10 cellular contexts compared by ENCODE assay signal in genomic region chr15:66565731-66566130, GRCh38. TPM values are rescaled to one million over a fixed set of nuclear protein-coding genes. Genes with fewer than 3 reads are reported as not detected.
DNase-seq lines count a peak whose midpoint lies in the region; ATAC-seq and TF ChIP-seq lines count a peak whose summit lies in the region.
"Had no signal": no experiment of that assay in that cellular context is flagged by ENCODE, and none has a peak within 500 bp of the region (broad histone marks: within the 10 kb centered on the region; RNA-seq: fewer than 3 reads in every experiment).

LCTL (minus strand) TSS chr15:66565998; CDS start chr15:66565365, 633 bp downstream.

- no peak within 1 kb of the TSS for H3K4me3 Mint-ChIP-seq in MCF 10A (ENCODE audit: unreplicated experiment)
- peak within 1 kb of the TSS; percentile 46 for H3K4me3 Mint-ChIP-seq in activated naive CD8-positive, alpha-beta T cell treated with anti-CD3 and anti-CD28 coated beads, Interleukin-2, amount 10 ng/mL, durations not matched to agents 7 days and 5 days

- dilution Hi-C loops in mammary epithelial cell (cut with HindIII; ENCODE audit: low sequenced_read_pairs): no loop called here

- peak within 1 kb of the TSS; percentile 77 for H3K4me2 ChIP-seq in mammary epithelial cell (ENCODE audit: insufficient read depth, low read depth, low read length)

- no peak within 1 kb of the TSS for H3K27ac Mint-ChIP-seq in MCF 10A (ENCODE audit: low read depth, unreplicated experiment)
- H3K27ac Mint-ChIP-seq in activated naive CD8-positive, alpha-beta T cell treated with anti-CD3 and anti-CD28 coated beads, Interleukin-2, amount 10 ng/mL, durations not matched to agents 7 days and 5 days: peak within 1 kb of the TSS; percentile 74
- H3K27ac Mint-ChIP-seq: CD14-positive monocyte had no signal

- no peaks in the 10 kb centered on the region for H3K9me3 Mint-ChIP-seq in MCF 10A (ENCODE audit: unreplicated experiment)
- H3K9me3 Mint-ChIP-seq in activated naive CD8-positive, alpha-beta T cell treated with anti-CD3 and anti-CD28 coated beads, Interleukin-2, amount 10 ng/mL, durations not matched to agents 7 days and 5 days: no peaks in the 10 kb centered on the region

- H3K27me3 ChIP-seq in mammary epithelial cell (ENCODE audit: insufficient read depth, low read length) (no peaks in the 10 kb centered on the region), testis (no peaks in the 10 kb centered on the region)

- H3K27me3 Mint-ChIP-seq in MCF 10A (ENCODE audit: insufficient read depth, unreplicated experiment): no peaks in the 10 kb centered on the region
- peaks cover 4% of the 10 kb centered on the region for H3K27me3 Mint-ChIP-seq in activated naive CD8-positive, alpha-beta T cell treated with anti-CD3 and anti-CD28 coated beads, Interleukin-2, amount 10 ng/mL, durations not matched to agents 7 days and 5 days

- H3K9ac ChIP-seq in mammary epithelial cell (ENCODE audit: insufficient read depth, low read length): no peak within 1 kb of the TSS

- POLR2A ChIA-PET in MCF 10A (lab: Yijun Ruan, JAX): interaction anchor here (1.4 kb wide), 1 partner anchor 61 kb away, joined by 3 read pairs; the partner anchor contains the start of gene ZWILCH
- POLR2A ChIA-PET in activated naive CD8-positive, alpha-beta T cell treated with anti-CD3 and anti-CD28 coated beads, Interleukin-2, amount 10 ng/mL, durations not matched to agents 7 days and 5 days (lab: Charles Lee): no interaction called here

- H3K36me3 Mint-ChIP-seq in MCF 10A (ENCODE audit: insufficient read depth, unreplicated experiment): no peaks in the 10 kb centered on the region
- no peaks in the 10 kb centered on the region for H3K36me3 Mint-ChIP-seq in activated naive CD8-positive, alpha-beta T cell treated with anti-CD3 and anti-CD28 coated beads, Interleukin-2, amount 10 ng/mL, durations not matched to agents 7 days and 5 days
- H3K36me3 Mint-ChIP-seq: CD14-positive monocyte had no signal

- TF ChIP-seq POLR2A in testis (IDR thresholded peaks at IDR 0.05): no peak

- BruUV-seq in mammary epithelial cell (replicated peaks; lab: Mats Ljungman, UMichigan) (no TSS peak), MCF 10A (replicated peaks; lab: Mats Ljungman, UMichigan) (no TSS peak)

- TF ChIP-seq CTCF in mammary epithelial cell (conservative IDR thresholded peaks at IDR 0.05 in 1 of 2, IDR thresholded peaks at IDR 0.05 in 1 of 2; ENCODE audit: extremely low read depth in 1 of 2, insufficient read depth in 1 of 2, low read depth in 1 of 2, low read length in 2 of 2): no peak
- TF ChIP-seq CTCF in MCF 10A (IDR thresholded peaks at IDR 0.05; ENCODE audit: unreplicated experiment): no peak
- TF ChIP-seq CTCF in testis (IDR thresholded peaks at IDR 0.05): no peak

- H3K4me1 ChIP-seq in mammary epithelial cell (ENCODE audit: insufficient read depth, low read length) (peaks cover 19% of the 10 kb centered on the region), testis (no peaks in the 10 kb centered on the region)

- H4K20me1 ChIP-seq in mammary epithelial cell (ENCODE audit: insufficient read depth, low read length): no peaks in the 10 kb centered on the region

- peaks cover 12% of the 10 kb centered on the region for H3K4me1 Mint-ChIP-seq in MCF 10A (ENCODE audit: insufficient read depth, unreplicated experiment)
- peaks cover 10% of the 10 kb centered on the region for H3K4me1 Mint-ChIP-seq in activated naive CD8-positive, alpha-beta T cell treated with anti-CD3 and anti-CD28 coated beads, Interleukin-2, amount 10 ng/mL, durations not matched to agents 7 days and 5 days

- CTCF ChIA-PET in mammary epithelial cell (lab: Charles Lee; ENCODE audit: low non-redundant PET): interaction anchor here (0.7 kb wide), 1 partner anchor 516 kb away, joined by 3 read pairs; no protein-coding TSS in a partner anchor
- CTCF ChIA-PET in MCF 10A (lab: Yijun Ruan, JAX): interaction anchor here (0.5 to 3.2 kb wide), 13 partner anchors 10 to 167 kb away, joined by 3 to 15 read pairs (median 3); no protein-coding TSS in a partner anchor

- intact Hi-C loops in mammary epithelial cell (cut with micrococcal nuclease): loop anchor here (2.0 kb wide), 1 partner anchor 69 kb away; the partner anchor contains the start of gene SNAPC5
- intact Hi-C loops in MCF 10A (cut with micrococcal nuclease): loop anchor here (2.0 kb wide), 1 partner anchor 61 kb away; the partner anchor contains the start of genes RPL4 and ZWILCH
- intact Hi-C loops in testis (cut with DNase I; ENCODE audit: low total_unique reads): no loop called here

- H3K9me3 ChIP-seq in mammary epithelial cell (replicated peaks; ENCODE audit: insufficient read depth, low read length) (no peaks in the 10 kb centered on the region), testis (no peaks in the 10 kb centered on the region)

- peak within 1 kb of the TSS; percentile 84 for H2AFZ ChIP-seq in mammary epithelial cell (ENCODE audit: low read depth, low read length)

- in situ Hi-C loops in mammary epithelial cell (cut with MboI; ENCODE audit: low sequenced_read_pairs in 2 of 2): no loop called here

- DNase-seq in mammary epithelial cell: peak; percentile 68
- DNase-seq in MCF 10A (ENCODE audit: unreplicated experiment): no peak
- DNase-seq in activated naive CD8-positive, alpha-beta T cell treated with anti-CD3 and anti-CD28 coated beads, Interleukin-2, amount 10 ng/mL, durations not matched to agents 7 days and 5 days: no peak
- DNase-seq in iPS-NIHi7 (ENCODE audit: extremely low spot score): peak; percentile 77
- peak in 27 of 49 donors; percentile 3 to 60 (median 30) for DNase-seq in substantia nigra (lab: John Stamatoyannopoulos, UW)
- DNase-seq in testis: no peak
- no peak for DNase-seq in NCI-H82 treated with DMSO at 0.1 percent for 48 hours (lab: John Stamatoyannopoulos, UW; ENCODE audit: unreplicated experiment)
- DNase-seq: NCI-H524 had no signal

- H3K4me3 ChIP-seq in mammary epithelial cell (replicated peaks in 1 of 3; ENCODE audit: insufficient read depth in 1 of 3, low read depth in 2 of 3, low read length in 3 of 3) (no peak within 1 kb of the TSS), testis (no peak within 1 kb of the TSS)

- no peak for ATAC-seq in activated naive CD8-positive, alpha-beta T cell treated with anti-CD3 and anti-CD28 coated beads, Interleukin-2, amount 10 ng/mL, durations not matched to agents 7 days and 5 days (ENCODE audit: low read depth)
- no peak for ATAC-seq in GM18868 (IDR thresholded peaks at IDR 0.05; ENCODE audit: unreplicated experiment)

- no peaks in the 10 kb centered on the region for H3K36me3 ChIP-seq in mammary epithelial cell (ENCODE audit: insufficient read depth, low read length)
- no peaks in the 10 kb centered on the region for H3K36me3 ChIP-seq in testis (ENCODE audit: low read depth, missing control alignments)

- WGBS in mammary epithelial cell (ENCODE audit: low coverage, missing lambda C conversion rate): 6% methylated on average over 10 of the region's 14 CpGs
- 62 to 64% methylated on average over 10 to 14 of the region's 14 CpGs for WGBS in testis, 2 donors

- no peaks in the 10 kb centered on the region for H3K79me2 ChIP-seq in mammary epithelial cell (ENCODE audit: insufficient read depth, low read length)

- H3K27ac ChIP-seq in mammary epithelial cell (ENCODE audit: insufficient read depth, low read depth, low read length): no peak within 1 kb of the TSS
- no peak within 1 kb of the TSS for H3K27ac ChIP-seq in substantia nigra (ENCODE audit: low read depth, low read length, poor library complexity, severe bottlenecking)
- H3K27ac ChIP-seq in testis: no peak within 1 kb of the TSS

RNA-seq across cellular contexts. Expression of gene LCTL, which starts in this region (rescaled TPM):
- total RNA-seq in mammary epithelial cell (1 to 10 TPM in 1 of 2 donors, not detected in 1; 1.8 TPM), MCF 10A (2022) (not detected in 2 replicates), testis (under 1 TPM in 1 of 2 donors, not detected in 1; 0.19 TPM)
- polyA plus RNA-seq in mammary epithelial cell (2.2 TPM), testis (ENCODE audit: insufficient read depth, low read depth, low replicate concordance) (0.16 TPM)
- polyA minus RNA-seq in mammary epithelial cell: not detected
- total RNA-seq in activated naive CD8-positive, alpha-beta T cell treated with anti-CD3 and anti-CD28 coated beads, Interleukin-2, amount 10 ng/mL, durations not matched to agents 7 days and 5 days: not detected
- polyA plus RNA-seq: CD14-positive monocyte had no signal

Comparison
In these comparisons a context has a peak if more than half of its experiments do, and no peak if none do; other contexts are left out.
1. DNase-seq: peak in mammary epithelial cell (single experiment), iPS-NIHi7 (single experiment) and substantia nigra (27 of 49); none in MCF 10A (single experiment), activated naive CD8-positive, alpha-beta T cell treated with anti-CD3 and anti-CD28 coated beads, Interleukin-2, amount 10 ng/mL, durations not matched to agents 7 days and 5 days (single experiment), testis (single experiment) and NCI-H82 treated with DMSO at 0.1 percent for 48 hours (single experiment).